In genomic region chr12:92462049-92462448, GRCh38 we compare ENCODE assay signal across 8 cellular contexts.
DNase-seq lines count a peak whose midpoint lies in the region; ATAC-seq and TF ChIP-seq lines count a peak whose summit lies in the region.

No MANE protein-coding gene starts in this region.

- ATAC-seq in GM19438 (IDR thresholded peaks at IDR 0.05; ENCODE audit: low read depth, unreplicated experiment) (peak; percentile 64), HG03439 (IDR thresholded peaks at IDR 0.05; ENCODE audit: unreplicated experiment) (peak; percentile 41)
- peak; percentile 84 for ATAC-seq in activated T-helper 17 cell treated with anti-CD3 and anti-CD28 coated beads, Interleukin-2, amount 50 U/mL, for 72 hours (replicated peaks)

- H3K4me1 ChIP-seq in tibial nerve, result peaks cover 0 to 8% (median 2%) of the 10 kb centered on the region in 4 donors

- peak; percentile 32 to 57 for TF ChIP-seq EP300 in tibial nerve (IDR thresholded peaks at IDR 0.05)

- H3K27ac ChIP-seq in tibial nerve, result peak overlapping the region in 2 of 4 donors; percentile 36 to 51

- no peaks in the 10 kb centered on the region for H3K36me3 ChIP-seq in tibial nerve

- H3K9me3 Mint-ChIP-seq in activated T-helper 17 cell treated with anti-CD3 and anti-CD28 coated beads, Interleukin-2, amount 50 U/mL, for 72 hours, result peaks cover 3% of the 10 kb centered on the region

- no peaks in the 10 kb centered on the region for H3K36me3 Mint-ChIP-seq in activated T-helper 17 cell treated with anti-CD3 and anti-CD28 coated beads, Interleukin-2, amount 50 U/mL, for 72 hours (ENCODE audit: low read depth)

- peak; percentile 69 to 73 for DNase-seq in AML-193 (lab: John Stamatoyannopoulos, UW)
- no peak for DNase-seq in tibial nerve (ENCODE audit: low spot score in 2 of 2)
- DNase-seq in cerebellar nuclear complex (lab: John Stamatoyannopoulos, UW), result no peak
- DNase-seq in activated CD8-positive, alpha-beta memory T cell treated with anti-CD3 and anti-CD28 coated beads, Interleukin-2, amount 50 U/mL, for 48 hours, result no peak
- DNase-seq in cerebellar cortex (ENCODE audit: low spot score), result no peak

- H3K27ac Mint-ChIP-seq in activated T-helper 17 cell treated with anti-CD3 and anti-CD28 coated beads, Interleukin-2, amount 50 U/mL, for 72 hours, result peak overlapping the region; percentile 47

- H3K4me1 Mint-ChIP-seq in activated T-helper 17 cell treated with anti-CD3 and anti-CD28 coated beads, Interleukin-2, amount 50 U/mL, for 72 hours, result no peaks in the 10 kb centered on the region

- TF ChIP-seq POLR2A in tibial nerve (IDR thresholded peaks at IDR 0.05), result no peak

- H3K4me3 ChIP-seq in tibial nerve, result no peak overlapping the region

- no peak overlapping the region for H3K4me3 Mint-ChIP-seq in activated T-helper 17 cell treated with anti-CD3 and anti-CD28 coated beads, Interleukin-2, amount 50 U/mL, for 72 hours

- no peaks in the 10 kb centered on the region for H3K27me3 Mint-ChIP-seq in activated T-helper 17 cell treated with anti-CD3 and anti-CD28 coated beads, Interleukin-2, amount 50 U/mL, for 72 hours

- WGBS in tibial nerve, 2 donors, result 84 to 89% methylated on average over 3 of the region's 3 CpGs

- H3K9me3 ChIP-seq in tibial nerve, result no peaks in the 10 kb centered on the region

- no peaks in the 10 kb centered on the region for H3K27me3 ChIP-seq in tibial nerve

- no peak for TF ChIP-seq CTCF in tibial nerve (IDR thresholded peaks at IDR 0.05)

Comparison
In these comparisons a context has a peak if more than half of its experiments do, and no peak if none do; other contexts are left out.
1. DNase-seq: peak in AML-193 (2 of 2); none in tibial nerve (0 of 2), cerebellar nuclear complex (0 of 2), activated CD8-positive, alpha-beta memory T cell treated with anti-CD3 and anti-CD28 coated beads, Interleukin-2, amount 50 U/mL, for 48 hours (single experiment) and cerebellar cortex (single experiment).
2. Peak in every context shown above with its lines, with median percentiles within 50 percentile points of each other: ATAC-seq.